ENCODE assay signal across 28 cellular contexts in genomic region chr7:159033956-159034938, GRCh38.
A peak's percentile ranks its signal among the peaks of the same experiment; 100 is the strongest.
DNase-seq lines count a peak whose midpoint lies in the region; ATAC-seq and TF ChIP-seq lines count a peak whose summit lies in the region.
"Had no signal": no experiment of that assay in that cellular context is flagged by ENCODE, and none has a peak within 500 bp of the region (broad histone marks: within the 10 kb centered on the region; RNA-seq: fewer than 3 reads in every experiment).

No MANE protein-coding gene starts in this region.

- H3K27me3 ChIP-seq in BLaER1 treated with 17β-estradiol and CSF1 and Interleukin-3, amounts not matched to agents 10 nM and 100 nM, result peaks cover 25 to 55% (median 32%) of the 10 kb centered on the region in 11 experiments
- H3K27me3 ChIP-seq: cardiac muscle cell, gastrocnemius medialis, Peyer's patch had no signal

- TF ChIP-seq CTCF in foreskin fibroblast (IDR thresholded peaks at IDR 0.05; ENCODE audit: low read depth, low read length), result no peak

- no peak overlapping the region for H3K4me3 ChIP-seq in BLaER1 treated with 17β-estradiol and CSF1 and Interleukin-3, amounts not matched to agents 10 nM and 100 nM
- H3K4me3 ChIP-seq in foreskin fibroblast (ENCODE audit: low read depth in 1 of 2, low read length in 2 of 2), result no peak overlapping the region
- H3K4me3 ChIP-seq: cardiac muscle cell, gastrocnemius medialis, lower lobe of right lung, mucosa of descending colon, Peyer's patch, skin epidermis, thoracic aorta had no signal

- H3K9ac ChIP-seq in BLaER1 treated with 17β-estradiol and CSF1 and Interleukin-3, amounts not matched to agents 10 nM and 100 nM, result no peak overlapping the region; a peak in 1 of 22 replicates

- no peaks in the 10 kb centered on the region for H3K36me3 Mint-ChIP-seq in activated CD8-positive, alpha-beta memory T cell treated with anti-CD3 and anti-CD28 coated beads, Interleukin-2, amount 10 ng/mL, durations not matched to agents 7 days and 5 days
- H3K36me3 Mint-ChIP-seq in stimulated activated effector memory CD8-positive, alpha-beta T cell treated with anti-CD3 and anti-CD28 coated beads, Interleukin-12 subunit alpha, Interleukin-12 subunit beta, amount 100 ng/mL, for 72 hours, result no peaks in the 10 kb centered on the region
- H3K36me3 Mint-ChIP-seq: natural killer cell had no signal

- peaks cover 12 to 86% (median 76%) of the 10 kb centered on the region in 10 experiments; a peak in 19 of 20 replicates for H3K4me1 ChIP-seq in BLaER1 treated with 17β-estradiol and CSF1 and Interleukin-3, amounts not matched to agents 10 nM and 100 nM
- H3K4me1 ChIP-seq: lower lobe of right lung had no signal

- no peaks in the 10 kb centered on the region for H3K9me3 Mint-ChIP-seq in activated CD8-positive, alpha-beta memory T cell treated with anti-CD3 and anti-CD28 coated beads, Interleukin-2, amount 10 ng/mL, durations not matched to agents 7 days and 5 days (ENCODE audit: low read depth)
- H3K9me3 Mint-ChIP-seq in stimulated activated effector memory CD8-positive, alpha-beta T cell treated with anti-CD3 and anti-CD28 coated beads, Interleukin-12 subunit alpha, Interleukin-12 subunit beta, amount 100 ng/mL, for 72 hours, result no peaks in the 10 kb centered on the region
- H3K9me3 Mint-ChIP-seq: activated naive CD8-positive, alpha-beta T cell treated with anti-CD3 and anti-CD28 coated beads, Interleukin-2, amount 50 U/mL, for 24 hours; dendritic cell treated with granulocyte-macrophage colony-stimulating factor and Interleukin-4, amounts not matched to agents 40 ng/mL and 50 ng/mL, for 4 days; natural killer cell had no signal

- CTCF ChIA-PET in activated CD8-positive, alpha-beta memory T cell treated with anti-CD3 and anti-CD28 coated beads, Interleukin-2, amount 10 ng/mL, durations not matched to agents 7 days and 5 days (lab: Charles Lee), result no interaction called here

- peaks cover 16% of the 10 kb centered on the region for H3K27me3 Mint-ChIP-seq in activated CD8-positive, alpha-beta memory T cell treated with anti-CD3 and anti-CD28 coated beads, Interleukin-2, amount 10 ng/mL, durations not matched to agents 7 days and 5 days

- H3K27ac ChIP-seq in BLaER1 treated with 17β-estradiol and CSF1 and Interleukin-3, amounts not matched to agents 10 nM and 100 nM, result no peak overlapping the region
- H3K27ac ChIP-seq: cardiac muscle cell, gastrocnemius medialis, lower lobe of right lung, Peyer's patch, skin epidermis, thoracic aorta had no signal

- H3K36me3 ChIP-seq in BLaER1 treated with 17β-estradiol and CSF1 and Interleukin-3, amounts not matched to agents 10 nM and 100 nM, result no peaks in the 10 kb centered on the region
- H3K36me3 ChIP-seq: cardiac muscle cell, gastrocnemius medialis, lower lobe of right lung, Peyer's patch had no signal

- H3K9me3 ChIP-seq in BLaER1 treated with 17β-estradiol and CSF1 and Interleukin-3, amounts not matched to agents 10 nM and 100 nM (replicated peaks in 1 of 11), result no peaks in the 10 kb centered on the region
- H3K9me3 ChIP-seq: gastrocnemius medialis, lower lobe of right lung, mucosa of descending colon, Peyer's patch, thoracic aorta had no signal

- DNase-seq in activated CD8-positive, alpha-beta memory T cell treated with anti-CD3 and anti-CD28 coated beads, Interleukin-2, amount 10 ng/mL, durations not matched to agents 7 days and 5 days, result peak; percentile 30
- DNase-seq in mesenteric fat pad (ENCODE audit: low spot score) (peak; percentile 84), midbrain (lab: John Stamatoyannopoulos, UW) (no peak), foreskin fibroblast (no peak), superior temporal gyrus (ENCODE audit: extremely low spot score) (no peak)
- DNase-seq in stimulated activated effector memory CD8-positive, alpha-beta T cell treated with anti-CD3 and anti-CD28 coated beads, Interleukin-12 subunit alpha, Interleukin-12 subunit beta, amount 100 ng/mL, for 72 hours (ENCODE audit: low spot score in 2 of 2), result no peak
- DNase-seq: activated gamma-delta T cell; activated naive CD8-positive, alpha-beta T cell treated with anti-CD3 and anti-CD28 coated beads, Interleukin-2, amount 50 U/mL, for 24 hours; DMS153; gastrocnemius medialis; kidney; lower lobe of right lung; mucosa of descending colon; MV-4-11; natural killer cell; NCI-H146; NCI-H446; NCI-H774; Peyer's patch; SHP77 treated with DMSO at 0.1 percent for 48 hours; stimulated activated naive CD4-positive, alpha-beta T cell treated with Interleukin-2 at 50 U/mL for 16 hours; T-helper 2 cell had no signal

- no peaks in the 10 kb centered on the region for H3K4me1 Mint-ChIP-seq in activated CD8-positive, alpha-beta memory T cell treated with anti-CD3 and anti-CD28 coated beads, Interleukin-2, amount 10 ng/mL, durations not matched to agents 7 days and 5 days
- H3K4me1 Mint-ChIP-seq in stimulated activated effector memory CD8-positive, alpha-beta T cell treated with anti-CD3 and anti-CD28 coated beads, Interleukin-12 subunit alpha, Interleukin-12 subunit beta, amount 100 ng/mL, for 72 hours, result peaks cover 5% of the 10 kb centered on the region

- no peak overlapping the region for H3K27ac Mint-ChIP-seq in activated CD8-positive, alpha-beta memory T cell treated with anti-CD3 and anti-CD28 coated beads, Interleukin-2, amount 10 ng/mL, durations not matched to agents 7 days and 5 days
- H3K27ac Mint-ChIP-seq in stimulated activated effector memory CD8-positive, alpha-beta T cell treated with anti-CD3 and anti-CD28 coated beads, Interleukin-12 subunit alpha, Interleukin-12 subunit beta, amount 100 ng/mL, for 72 hours, result peak overlapping the region; percentile 43
- H3K27ac Mint-ChIP-seq: activated naive CD8-positive, alpha-beta T cell treated with anti-CD3 and anti-CD28 coated beads, Interleukin-2, amount 50 U/mL, for 24 hours; dendritic cell treated with granulocyte-macrophage colony-stimulating factor and Interleukin-4, amounts not matched to agents 40 ng/mL and 50 ng/mL, for 4 days; natural killer cell had no signal

- peaks cover 0 to 14% (median 0%) of the 10 kb centered on the region in 11 experiments; a peak in 3 of 22 replicates for H4K20me1 ChIP-seq in BLaER1 treated with 17β-estradiol and CSF1 and Interleukin-3, amounts not matched to agents 10 nM and 100 nM

- no peak overlapping the region for H3K4me3 Mint-ChIP-seq in activated CD8-positive, alpha-beta memory T cell treated with anti-CD3 and anti-CD28 coated beads, Interleukin-2, amount 10 ng/mL, durations not matched to agents 7 days and 5 days
- H3K4me3 Mint-ChIP-seq in stimulated activated effector memory CD8-positive, alpha-beta T cell treated with anti-CD3 and anti-CD28 coated beads, Interleukin-12 subunit alpha, Interleukin-12 subunit beta, amount 100 ng/mL, for 72 hours, result no peak overlapping the region
- H3K4me3 Mint-ChIP-seq: activated naive CD8-positive, alpha-beta T cell treated with anti-CD3 and anti-CD28 coated beads, Interleukin-2, amount 50 U/mL, for 24 hours; dendritic cell treated with granulocyte-macrophage colony-stimulating factor and Interleukin-4, amounts not matched to agents 40 ng/mL and 50 ng/mL, for 4 days; natural killer cell had no signal

- peak overlapping the region in 9 of 11 experiments; percentile 42 to 92 (median 76); a peak in 18 of 22 replicates for H3K4me2 ChIP-seq in BLaER1 treated with 17β-estradiol and CSF1 and Interleukin-3, amounts not matched to agents 10 nM and 100 nM

- ATAC-seq in activated CD8-positive, alpha-beta memory T cell treated with anti-CD3 and anti-CD28 coated beads, Interleukin-2, amount 10 ng/mL, durations not matched to agents 7 days and 5 days, result no peak
- ATAC-seq in stimulated activated effector memory CD8-positive, alpha-beta T cell treated with anti-CD3 and anti-CD28 coated beads, Interleukin-12 subunit alpha, Interleukin-12 subunit beta, amount 100 ng/mL, for 72 hours, result no peak
- ATAC-seq: activated naive CD8-positive, alpha-beta T cell treated with anti-CD3 and anti-CD28 coated beads, Interleukin-2, amount 50 U/mL, for 24 hours; gastrocnemius medialis; HepG2; lower lobe of right lung; mucosa of descending colon; natural killer cell had no signal

Comparison
In these comparisons a context has a peak if more than half of its experiments do, and no peak if none do; other contexts are left out.
1. DNase-seq: peak in activated CD8-positive, alpha-beta memory T cell treated with anti-CD3 and anti-CD28 coated beads, Interleukin-2, amount 10 ng/mL, durations not matched to agents 7 days and 5 days (single experiment) and mesenteric fat pad (single experiment); none in stimulated activated effector memory CD8-positive, alpha-beta T cell treated with anti-CD3 and anti-CD28 coated beads, Interleukin-12 subunit alpha, Interleukin-12 subunit beta, amount 100 ng/mL, for 72 hours (0 of 2), midbrain (single experiment), foreskin fibroblast (0 of 2) and superior temporal gyrus (single experiment).